14 cellular contexts compared by ENCODE assay signal in genomic region chr17:77227461-77228223, GRCh38.
DNase-seq lines count a peak whose midpoint lies in the region; ATAC-seq and TF ChIP-seq lines count a peak whose summit lies in the region.
"Had no signal": no experiment of that assay in that cellular context is flagged by ENCODE, and none has a peak within 500 bp of the region (broad histone marks: within the 10 kb centered on the region; RNA-seq: fewer than 3 reads in every experiment).

No MANE protein-coding gene starts in this region.

- intact Hi-C loops in esophagus muscularis mucosa (cut with DNase I): no loop called here
- intact Hi-C loops in lower lobe of right lung (cut with DNase I): no loop called here
- intact Hi-C loops in thyroid gland (cut with DNase I): no loop called here

- H3K4me1 ChIP-seq in esophagus muscularis mucosa: no peaks in the 10 kb centered on the region
- peaks cover 9% of the 10 kb centered on the region for H3K4me1 ChIP-seq in lower lobe of right lung
- peaks cover 23 to 30% of the 10 kb centered on the region in 2 donors for H3K4me1 ChIP-seq in thyroid gland

- H3K9me3 ChIP-seq in esophagus muscularis mucosa (no peaks in the 10 kb centered on the region), lower lobe of right lung (peaks cover 4% of the 10 kb centered on the region), thyroid gland (no peaks in the 10 kb centered on the region)

- DNase-seq in NCI-H1417 (lab: John Stamatoyannopoulos, UW) (peak in 2 of 3 experiments; percentile 45 to 47), NCI-H1417 treated with DMSO at 0.1 percent for 48 hours (lab: John Stamatoyannopoulos, UW) (no peak), esophagus muscularis mucosa (ENCODE audit: extremely low spot score) (no peak), lower lobe of right lung (peak; percentile 52), thyroid gland (peak; percentile 96 to 97), epidermal melanocyte (ENCODE audit: insufficient read length, low spot score) (no peak), NCI-H1930 (lab: John Stamatoyannopoulos, UW) (no peak), AG08396 (ENCODE audit: low spot score) (no peak)
- DNase-seq: 8988T; activated CD4-positive, alpha-beta T cell treated with anti-CD3 and anti-CD28 coated beads, Interleukin-2, amount 50 U/mL, for 48 hours; CD8-positive, alpha-beta T cell; MV-4-11; small intestine had no signal

- H3K27me3 ChIP-seq in esophagus muscularis mucosa (no peaks in the 10 kb centered on the region), lower lobe of right lung (ENCODE audit: low read depth) (no peaks in the 10 kb centered on the region), thyroid gland (no peaks in the 10 kb centered on the region)

- TF ChIP-seq POLR2A in esophagus muscularis mucosa (IDR thresholded peaks at IDR 0.05; ENCODE audit: low read depth) (no peak), thyroid gland (IDR thresholded peaks at IDR 0.05) (peak in 1 of 2 donors; percentile 86)

- TF ChIP-seq CTCF in esophagus muscularis mucosa (IDR thresholded peaks at IDR 0.05) (no peak), lower lobe of right lung (IDR thresholded peaks at IDR 0.05) (no peak), thyroid gland (IDR thresholded peaks at IDR 0.05) (peak in 4 of 6 experiments; percentile 1 to 38 (median 22))

- no peak for TF ChIP-seq EP300 in esophagus muscularis mucosa (IDR thresholded peaks at IDR 0.05)

- H3K4me3 ChIP-seq in esophagus muscularis mucosa: peak overlapping the region in 3 of 4 donors; percentile 5 to 22 (median 22)
- H3K4me3 ChIP-seq in lower lobe of right lung: peak overlapping the region; percentile 45
- H3K4me3 ChIP-seq in thyroid gland (replicated peaks in 1 of 3): peak overlapping the region in 1 of 3 donors; percentile 48

- ATAC-seq in lower lobe of right lung: peak; percentile 47 to 50
- ATAC-seq: activated T-helper 17 cell treated with anti-CD3 and anti-CD28 coated beads, Interleukin-2, amount 50 U/mL, for 72 hours; CD8-positive, alpha-beta T cell had no signal

- H3K36me3 ChIP-seq in esophagus muscularis mucosa (no peaks in the 10 kb centered on the region), lower lobe of right lung (no peaks in the 10 kb centered on the region), thyroid gland (no peaks in the 10 kb centered on the region)

- H3K27ac ChIP-seq in esophagus muscularis mucosa (replicated peaks in 1 of 4): peak overlapping the region; percentile 29 to 57 (median 44)
- H3K27ac ChIP-seq in lower lobe of right lung: peak overlapping the region; percentile 82
- H3K27ac ChIP-seq in thyroid gland: peak overlapping the region; percentile 96 to 98 (median 97)

- 75% methylated on average over 18 of the region's 23 CpGs for WGBS in esophagus muscularis mucosa
- 47 to 52% methylated on average over 12 to 17 of the region's 23 CpGs for WGBS in thyroid gland, 2 donors

Comparison
In these comparisons a context has a peak if more than half of its experiments do, and no peak if none do; other contexts are left out.
1. DNase-seq: peak in NCI-H1417 (2 of 3), lower lobe of right lung (single experiment) and thyroid gland (2 of 2); none in NCI-H1417 treated with DMSO at 0.1 percent for 48 hours (single experiment), esophagus muscularis mucosa (single experiment), epidermal melanocyte (single experiment), NCI-H1930 (0 of 2) and AG08396 (single experiment).
2. H3K27ac ChIP-seq: peak in every context shown above with its lines; median percentile 97 in thyroid gland; 82 in lower lobe of right lung; 44 in esophagus muscularis mucosa.
3. CTCF ChIP-seq: peak in thyroid gland (4 of 6); none in esophagus muscularis mucosa (0 of 3) and lower lobe of right lung (single experiment).